24 cellular contexts compared by ENCODE assay signal in genomic region chr1:116404699-116405098, GRCh38. TPM values are rescaled to one million over a fixed set of nuclear protein-coding genes. Genes with fewer than 3 reads are reported as not detected.
A peak's percentile ranks its signal among the peaks of the same experiment; 100 is the strongest.
DNase-seq lines count a peak whose midpoint lies in the region; ATAC-seq and TF ChIP-seq lines count a peak whose summit lies in the region.
"Had no signal": no experiment of that assay in that cellular context is flagged by ENCODE, and none has a peak within 500 bp of the region (broad histone marks: within the 10 kb centered on the region; RNA-seq: fewer than 3 reads in every experiment).

No MANE protein-coding gene starts in this region.

- peaks cover 46% of the 10 kb centered on the region for H3K4me1 Mint-ChIP-seq in activated naive CD4-positive, alpha-beta T cell treated with anti-CD3 and anti-CD28 coated beads, Interleukin-2, amount 50 U/mL, for 24 hours

- H4K20me1 ChIP-seq in mammary epithelial cell (ENCODE audit: insufficient read depth, low read length) = peaks cover 3% of the 10 kb centered on the region

- no peaks in the 10 kb centered on the region for H3K27me3 ChIP-seq in mammary epithelial cell (ENCODE audit: insufficient read depth, low read length)
- no peaks in the 10 kb centered on the region for H3K27me3 ChIP-seq in uterus
- H3K27me3 ChIP-seq: body of pancreas, ovary, SJCRH30 had no signal

- WGBS in mammary epithelial cell (ENCODE audit: low coverage, missing lambda C conversion rate) = 36% methylated on average over 5 of the region's 5 CpGs

- H3K36me3 ChIP-seq in mammary epithelial cell (ENCODE audit: insufficient read depth, low read length) (peaks cover 70% of the 10 kb centered on the region), uterus (no peaks in the 10 kb centered on the region)
- H3K36me3 ChIP-seq: ovary had no signal

- no peak overlapping the region for H2AFZ ChIP-seq in mammary epithelial cell (ENCODE audit: low read depth, low read length)

- H3K9me3 ChIP-seq in mammary epithelial cell (replicated peaks; ENCODE audit: insufficient read depth, low read length) (no peaks in the 10 kb centered on the region), uterus (no peaks in the 10 kb centered on the region)
- H3K9me3 ChIP-seq: body of pancreas, ovary, SJCRH30 had no signal

- H3K4me3 ChIP-seq in mammary epithelial cell (replicated peaks in 1 of 3; ENCODE audit: insufficient read depth in 1 of 3, low read depth in 2 of 3, low read length in 3 of 3) (no peak overlapping the region), uterus (no peak overlapping the region)
- H3K4me3 ChIP-seq: body of pancreas, ovary, SJCRH30 had no signal

- no peak overlapping the region for H3K4me3 Mint-ChIP-seq in activated naive CD4-positive, alpha-beta T cell treated with anti-CD3 and anti-CD28 coated beads, Interleukin-2, amount 50 U/mL, for 24 hours
- H3K4me3 Mint-ChIP-seq: HFFc6; natural killer cell; stimulated activated naive B cell treated with anti-CD40 and anti-IgM and Interleukin-4, amounts not matched to agents 10 μg/mL and 1 μg/mL and 100 μg/mL, for 72 hours; T-helper 17 cell had no signal

- H3K27ac ChIP-seq in mammary epithelial cell (ENCODE audit: insufficient read depth, low read depth, low read length) (peak overlapping the region; percentile 27), uterus (no peak overlapping the region)
- H3K27ac ChIP-seq: ovary, SJCRH30, VCaP had no signal

- no peaks in the 10 kb centered on the region for H3K27me3 Mint-ChIP-seq in activated naive CD4-positive, alpha-beta T cell treated with anti-CD3 and anti-CD28 coated beads, Interleukin-2, amount 50 U/mL, for 24 hours
- H3K27me3 Mint-ChIP-seq: stimulated activated naive B cell treated with anti-CD40 and anti-IgM and Interleukin-4, amounts not matched to agents 10 μg/mL and 1 μg/mL and 100 μg/mL, for 72 hours; T-helper 17 cell had no signal

- intact Hi-C loops in mammary epithelial cell (cut with micrococcal nuclease) = loop anchor here (2.0 kb wide), 2 partner anchors 28 to 80 kb away; no protein-coding TSS in a partner anchor
- intact Hi-C loops in uterus (cut with DNase I; ENCODE audit: low total_unique reads) = no loop called here

- dilution Hi-C loops in mammary epithelial cell (cut with HindIII; ENCODE audit: low sequenced_read_pairs) = loop anchor here (5.0 to 10.0 kb wide), 2 partner anchors 70 to 82 kb away; no protein-coding TSS in a partner anchor

- H3K9ac ChIP-seq in mammary epithelial cell (ENCODE audit: insufficient read depth, low read length) = no peak overlapping the region

- H3K27ac Mint-ChIP-seq in activated naive CD4-positive, alpha-beta T cell treated with anti-CD3 and anti-CD28 coated beads, Interleukin-2, amount 50 U/mL, for 24 hours = peak overlapping the region; percentile 38
- H3K27ac Mint-ChIP-seq: HFFc6; stimulated activated naive B cell treated with anti-CD40 and anti-IgM and Interleukin-4, amounts not matched to agents 10 μg/mL and 1 μg/mL and 100 μg/mL, for 72 hours had no signal

- H3K79me2 ChIP-seq in mammary epithelial cell (ENCODE audit: insufficient read depth, low read length) = peaks cover under 1% of the 10 kb centered on the region

- peaks cover 35% of the 10 kb centered on the region for H3K36me3 Mint-ChIP-seq in activated naive CD4-positive, alpha-beta T cell treated with anti-CD3 and anti-CD28 coated beads, Interleukin-2, amount 50 U/mL, for 24 hours

- H3K4me1 ChIP-seq in mammary epithelial cell (ENCODE audit: insufficient read depth, low read length) (peaks cover 36% of the 10 kb centered on the region), uterus (no peaks in the 10 kb centered on the region)
- H3K4me1 ChIP-seq: body of pancreas, SJCRH30 had no signal

- H3K9me3 Mint-ChIP-seq in activated naive CD4-positive, alpha-beta T cell treated with anti-CD3 and anti-CD28 coated beads, Interleukin-2, amount 50 U/mL, for 24 hours = no peaks in the 10 kb centered on the region
- H3K9me3 Mint-ChIP-seq: HFFc6; natural killer cell; stimulated activated naive B cell treated with anti-CD40 and anti-IgM and Interleukin-4, amounts not matched to agents 10 μg/mL and 1 μg/mL and 100 μg/mL, for 72 hours had no signal

- CTCF ChIA-PET in mammary epithelial cell (lab: Charles Lee; ENCODE audit: low non-redundant PET) = no interaction called here

- BruUV-seq in mammary epithelial cell (replicated peaks; lab: Mats Ljungman, UMichigan) = no TSS peak

- ATAC-seq in GM18505 (IDR thresholded peaks at IDR 0.05; ENCODE audit: unreplicated experiment) = no peak
- ATAC-seq: body of pancreas; natural killer cell; stimulated activated naive B cell treated with anti-CD40 and anti-IgM and Interleukin-4, amounts not matched to agents 10 μg/mL and 1 μg/mL and 100 μg/mL, for 72 hours; T-helper 17 cell had no signal

- TF ChIP-seq POLR2A in GM18505 (IDR thresholded peaks at IDR 0.05; ENCODE audit: borderline replicate concordance, extremely low read depth, insufficient read depth, insufficient read length) = peak; percentile 26
- TF ChIP-seq POLR2A in uterus (IDR thresholded peaks at IDR 0.05) = no peak

- TF ChIP-seq CTCF in mammary epithelial cell (conservative IDR thresholded peaks at IDR 0.05 in 1 of 2, IDR thresholded peaks at IDR 0.05 in 1 of 2; ENCODE audit: extremely low read depth in 1 of 2, insufficient read depth in 1 of 2, low read depth in 1 of 2, low read length in 2 of 2) (no peak), uterus (IDR thresholded peaks at IDR 0.05) (no peak)

- no peak overlapping the region for H3K4me2 ChIP-seq in mammary epithelial cell (ENCODE audit: insufficient read depth, low read depth, low read length)

- no peak for DNase-seq in activated naive CD4-positive, alpha-beta T cell treated with Interleukin-2 at 50 U/mL for 16 hours
- DNase-seq in mammary epithelial cell = peak; percentile 94
- DNase-seq in kidney tubule cell (ENCODE audit: low spot score) = peak; percentile 72
- DNase-seq in NCI-H146 (lab: John Stamatoyannopoulos, UW) = no peak
- DNase-seq in uterus = no peak
- DNase-seq in NCI-H748 (lab: John Stamatoyannopoulos, UW; ENCODE audit: unreplicated experiment) = no peak
- DNase-seq: ACHN; body of pancreas; dermis blood vessel endothelial cell; DMS153; foreskin melanocyte; GDM1; HFFc6; natural killer cell; NCI-H1436; NCI-H2171; NCI-H69; ovary; SJCRH30; stimulated activated naive B cell treated with anti-CD40 and anti-IgM and Interleukin-4, amounts not matched to agents 10 μg/mL and 1 μg/mL and 100 μg/mL, for 72 hours; T-helper 17 cell had no signal

- in situ Hi-C loops in mammary epithelial cell (cut with MboI; ENCODE audit: low sequenced_read_pairs in 2 of 2) = no loop called here

RNA-seq across cellular contexts. Expression of gene ATP1A1, which starts 31.7 kb away (rescaled TPM):
- total RNA-seq in mammary epithelial cell = 100 to 1,000 TPM; 359 to 505 TPM
- 660 TPM for polyA plus RNA-seq in mammary epithelial cell
- polyA minus RNA-seq in mammary epithelial cell = 731 TPM
- 100 to 1,000 TPM; 135 to 202 (median 149) TPM for total RNA-seq in uterus

Comparison
In these comparisons a context has a peak if more than half of its experiments do, and no peak if none do; other contexts are left out.
1. DNase-seq: peak in mammary epithelial cell (single experiment) and kidney tubule cell (single experiment); none in activated naive CD4-positive, alpha-beta T cell treated with Interleukin-2 at 50 U/mL for 16 hours (single experiment), NCI-H146 (single experiment), uterus (0 of 2) and NCI-H748 (single experiment).